Comparison of ENCODE assay signal across 17 cellular contexts in genomic region chr19:30754162-30754561, GRCh38.
A peak's percentile ranks its signal among the peaks of the same experiment; 100 is the strongest.
DNase-seq lines count a peak whose midpoint lies in the region; ATAC-seq and TF ChIP-seq lines count a peak whose summit lies in the region.
"Had no signal": no experiment of that assay in that cellular context is flagged by ENCODE, and none has a peak within 500 bp of the region (broad histone marks: within the 10 kb centered on the region; RNA-seq: fewer than 3 reads in every experiment).

No MANE protein-coding gene starts in this region.

- H3K9me3 ChIP-seq in esophagus muscularis mucosa: peaks cover 0 to 16% (median 11%) of the 10 kb centered on the region in 4 donors
- H3K9me3 ChIP-seq in psoas muscle: peaks cover 5% of the 10 kb centered on the region
- H3K9me3 ChIP-seq in SJCRH30 (replicated peaks): peaks cover 9% of the 10 kb centered on the region
- H3K9me3 ChIP-seq: BE2C had no signal

- no peak overlapping the region for H3K4me3 ChIP-seq in esophagus muscularis mucosa
- no peak overlapping the region for H3K4me3 ChIP-seq in psoas muscle
- no peak overlapping the region for H3K4me3 ChIP-seq in SJCRH30
- H3K4me3 ChIP-seq: GM23338 had no signal

- H3K27ac ChIP-seq in esophagus muscularis mucosa (replicated peaks in 1 of 4) (no peak overlapping the region), psoas muscle (no peak overlapping the region), SJCRH30 (no peak overlapping the region)
- H3K27ac ChIP-seq: HL-60 had no signal

- no peak for TF ChIP-seq EP300 in esophagus muscularis mucosa (IDR thresholded peaks at IDR 0.05)

- intact Hi-C loops in Right ventricle myocardium inferior (cut with DNase I) (no loop called here), cardiac septum (cut with DNase I) (no loop called here), esophagus muscularis mucosa (cut with DNase I) (no loop called here), psoas muscle (cut with DNase I) (no loop called here)

- ATAC-seq in Right ventricle myocardium inferior (peak; percentile 64), psoas muscle (peak in 3 of 4 donors; percentile 22 to 43 (median 28)), HG02938 (IDR thresholded peaks at IDR 0.05; ENCODE audit: unreplicated experiment) (no peak)
- ATAC-seq: GM23338 had no signal

- peaks cover 0 to 8% (median 0%) of the 10 kb centered on the region in 4 donors for H3K27me3 ChIP-seq in esophagus muscularis mucosa
- H3K27me3 ChIP-seq in psoas muscle (ENCODE audit: insufficient read depth in 3 of 3, low read length in 2 of 3): no peaks in the 10 kb centered on the region
- H3K27me3 ChIP-seq in SJCRH30: no peaks in the 10 kb centered on the region
- H3K27me3 ChIP-seq: BE2C had no signal

- 85% methylated on average over 1 of the region's 1 CpG for WGBS in esophagus muscularis mucosa
- WGBS in psoas muscle, 3 donors: 30 to 45% (median 41%) methylated on average over 1 of the region's 1 CpG

- no peaks in the 10 kb centered on the region for H3K36me3 ChIP-seq in esophagus muscularis mucosa
- no peaks in the 10 kb centered on the region for H3K36me3 ChIP-seq in psoas muscle (ENCODE audit: insufficient read depth in 1 of 2, low read depth in 1 of 2)
- H3K36me3 ChIP-seq in SJCRH30: no peaks in the 10 kb centered on the region
- H3K36me3 ChIP-seq: BE2C had no signal

- DNase-seq in Right ventricle myocardium inferior (ENCODE audit: missing footprints) (no peak), cardiac septum (ENCODE audit: low spot score) (no peak), AG20443 (ENCODE audit: low spot score) (peak; percentile 2), esophagus muscularis mucosa (ENCODE audit: extremely low spot score) (peak; percentile 26), psoas muscle (no peak), SJCRH30 (no peak), kidney glomerular epithelial cell (lab: John Stamatoyannopoulos, UW) (no peak)
- DNase-seq: 8988T; BE2C; CD4-positive, alpha-beta memory T cell; DMS153; DMS79; GDM1; HCEC 1CT had no signal

- no peak for TF ChIP-seq POLR2A in esophagus muscularis mucosa (IDR thresholded peaks at IDR 0.05; ENCODE audit: low read depth)

- no peaks in the 10 kb centered on the region for H3K4me1 ChIP-seq in esophagus muscularis mucosa
- H3K4me1 ChIP-seq in psoas muscle: no peaks in the 10 kb centered on the region
- H3K4me1 ChIP-seq in SJCRH30: no peaks in the 10 kb centered on the region
- H3K4me1 ChIP-seq: BE2C had no signal

- TF ChIP-seq CTCF in esophagus muscularis mucosa (IDR thresholded peaks at IDR 0.05): no peak
- no peak for TF ChIP-seq CTCF in psoas muscle (IDR thresholded peaks at IDR 0.05)

Comparison
In these comparisons a context has a peak if more than half of its experiments do, and no peak if none do; other contexts are left out.
1. DNase-seq: peak in AG20443 (single experiment) and esophagus muscularis mucosa (single experiment); none in Right ventricle myocardium inferior (single experiment), cardiac septum (single experiment), psoas muscle (0 of 2), SJCRH30 (0 of 2) and kidney glomerular epithelial cell (single experiment).